In genomic region chr21:43815107-43815742, GRCh38 we compare ENCODE assay signal across 1 cellular context.
TF ChIP-seq lines count a peak whose summit lies in the region.

No MANE protein-coding gene starts in this region.

TF ChIP-seq in H1, 55 proteins besides CTCF, POLR2A, EP300 and RAD21:
- TF ChIP-seq NANOG (IDR thresholded peaks at IDR 0.05; ENCODE audit: insufficient read depth, low read depth, low read length, poor library complexity, severe bottlenecking) (no peak), HDAC6 (IDR thresholded peaks at IDR 0.05; ENCODE audit: low read depth, low read length) (no peak), SIN3A (conservative IDR thresholded peaks at IDR 0.05 in 1 of 2, IDR thresholded peaks at IDR 0.05 in 1 of 2; ENCODE audit: low read depth in 1 of 2, low read length in 2 of 2) (no peak), BCL11A (IDR thresholded peaks at IDR 0.05; ENCODE audit: low read depth in 2 of 2, low read length in 2 of 2) (no peak)
